ENCODE assay signal across 13 cellular contexts in genomic region chr1:156582388-156583022, GRCh38. TPM values are rescaled to one million over a fixed set of nuclear protein-coding genes. Genes with fewer than 3 reads are reported as not detected.
DNase-seq lines count a peak whose midpoint lies in the region; ATAC-seq and FAIRE-seq lines count a peak whose summit lies in the region.
"Had no signal": no experiment of that assay in that cellular context is flagged by ENCODE, and none has a peak within 500 bp of the region (broad histone marks: within the 10 kb centered on the region; RNA-seq: fewer than 3 reads in every experiment).

No MANE protein-coding gene starts in this region.

- POLR2A ChIA-PET in CD8-positive, alpha-beta memory T cell (lab: Charles Lee): interaction anchor here (1.1 to 1.9 kb wide), 3 partner anchors 26 to 102 kb away, joined by 3 to 15 read pairs (median 8); partner anchors contain the start of gene MEF2D

- DNase-seq in CD8-positive, alpha-beta memory T cell: peak in 1 of 5 donors; percentile 41
- DNase-seq in GM19239 (ENCODE audit: insufficient read length, low spot score) (peak; percentile 35), naive B cell (peak; percentile 41), SK-N-DZ (ENCODE audit: low spot score) (no peak), EL (no peak), NCI-H1105 treated with DMSO at 0.1 percent for 48 hours (lab: John Stamatoyannopoulos, UW) (no peak)
- DNase-seq in activated CD8-positive, alpha-beta memory T cell treated with anti-CD3 and anti-CD28 coated beads, Interleukin-2, amount 10 ng/mL, durations not matched to agents 7 days and 5 days: peak; percentile 66
- DNase-seq: left ventricle myocardium inferior, RPMI8226 had no signal

- peaks cover 0 to 17% (median 1%) of the 10 kb centered on the region in 3 donors for H3K36me3 Mint-ChIP-seq in CD8-positive, alpha-beta memory T cell
- H3K36me3 Mint-ChIP-seq in activated CD8-positive, alpha-beta memory T cell treated with anti-CD3 and anti-CD28 coated beads, Interleukin-2, amount 10 ng/mL, durations not matched to agents 7 days and 5 days: no peaks in the 10 kb centered on the region
- no peaks in the 10 kb centered on the region for H3K36me3 Mint-ChIP-seq in naive B cell

- no peaks in the 10 kb centered on the region for H3K9me3 ChIP-seq in CD8-positive, alpha-beta memory T cell (ENCODE audit: low read length)
- H3K9me3 ChIP-seq: left ventricle myocardium inferior had no signal

- peaks cover 0 to 3% of the 10 kb centered on the region in 2 donors for H3K27me3 Mint-ChIP-seq in CD8-positive, alpha-beta memory T cell
- H3K27me3 Mint-ChIP-seq in activated CD8-positive, alpha-beta memory T cell treated with anti-CD3 and anti-CD28 coated beads, Interleukin-2, amount 10 ng/mL, durations not matched to agents 7 days and 5 days: no peaks in the 10 kb centered on the region
- H3K27me3 Mint-ChIP-seq in naive B cell: no peaks in the 10 kb centered on the region

- peak overlapping the region; percentile 90 to 98 (median 97) for H3K27ac Mint-ChIP-seq in CD8-positive, alpha-beta memory T cell
- peak overlapping the region; percentile 94 for H3K27ac Mint-ChIP-seq in activated CD8-positive, alpha-beta memory T cell treated with anti-CD3 and anti-CD28 coated beads, Interleukin-2, amount 10 ng/mL, durations not matched to agents 7 days and 5 days
- peak overlapping the region; percentile 87 to 99 (median 97) for H3K27ac Mint-ChIP-seq in naive B cell

- peaks cover 30% of the 10 kb centered on the region for H3K4me1 ChIP-seq in CD8-positive, alpha-beta memory T cell (ENCODE audit: insufficient read depth, low read length)

- H3K9me3 Mint-ChIP-seq in CD8-positive, alpha-beta memory T cell: no peaks in the 10 kb centered on the region
- no peaks in the 10 kb centered on the region for H3K9me3 Mint-ChIP-seq in activated CD8-positive, alpha-beta memory T cell treated with anti-CD3 and anti-CD28 coated beads, Interleukin-2, amount 10 ng/mL, durations not matched to agents 7 days and 5 days (ENCODE audit: low read depth)
- no peaks in the 10 kb centered on the region for H3K9me3 Mint-ChIP-seq in naive B cell

- H3K4me3 Mint-ChIP-seq in CD8-positive, alpha-beta memory T cell: peak overlapping the region; percentile 90 to 97 (median 94)
- H3K4me3 Mint-ChIP-seq in activated CD8-positive, alpha-beta memory T cell treated with anti-CD3 and anti-CD28 coated beads, Interleukin-2, amount 10 ng/mL, durations not matched to agents 7 days and 5 days: peak overlapping the region; percentile 82
- H3K4me3 Mint-ChIP-seq in naive B cell: peak overlapping the region; percentile 80 to 99 (median 96)

- H3K27me3 ChIP-seq in CD8-positive, alpha-beta memory T cell (ENCODE audit: insufficient read depth, low read length, poor library complexity, severe bottlenecking): no peaks in the 10 kb centered on the region

- H3K4me1 Mint-ChIP-seq in CD8-positive, alpha-beta memory T cell: peaks cover 27 to 38% (median 33%) of the 10 kb centered on the region in 3 donors
- H3K4me1 Mint-ChIP-seq in activated CD8-positive, alpha-beta memory T cell treated with anti-CD3 and anti-CD28 coated beads, Interleukin-2, amount 10 ng/mL, durations not matched to agents 7 days and 5 days: peaks cover 22% of the 10 kb centered on the region
- peaks cover 37 to 48% (median 38%) of the 10 kb centered on the region in 3 donors for H3K4me1 Mint-ChIP-seq in naive B cell

- FAIRE-seq in GM19239 (lab: Jason Lieb, UNC): no peak

- peak overlapping the region; percentile 55 for H3K4me3 ChIP-seq in CD8-positive, alpha-beta memory T cell (ENCODE audit: low read length)
- H3K4me3 ChIP-seq: left ventricle myocardium inferior had no signal

- H3K36me3 ChIP-seq in CD8-positive, alpha-beta memory T cell (ENCODE audit: insufficient read depth, low read length): no peaks in the 10 kb centered on the region
- H3K36me3 ChIP-seq: left ventricle myocardium inferior had no signal

- peak overlapping the region; percentile 38 for H3K27ac ChIP-seq in CD8-positive, alpha-beta memory T cell (ENCODE audit: low read depth, low read length)
- H3K27ac ChIP-seq: left ventricle myocardium inferior had no signal

- ATAC-seq in activated CD8-positive, alpha-beta memory T cell treated with anti-CD3 and anti-CD28 coated beads, Interleukin-2, amount 10 ng/mL, durations not matched to agents 7 days and 5 days: peak; percentile 66
- ATAC-seq in naive B cell (ENCODE audit: low read depth in 2 of 2) (peak; percentile 62 to 63), GM21825 (IDR thresholded peaks at IDR 0.05; ENCODE audit: unreplicated experiment) (no peak)

- CTCF ChIA-PET in CD8-positive, alpha-beta memory T cell (lab: Charles Lee): interaction anchor here (0.8 to 3.4 kb wide), 15 partner anchors 8 to 197 kb away, joined by 3 to 23 read pairs (median 4); partner anchors contain the start of genes MEF2D and NAXE
- CTCF ChIA-PET in activated CD8-positive, alpha-beta memory T cell treated with anti-CD3 and anti-CD28 coated beads, Interleukin-2, amount 10 ng/mL, durations not matched to agents 7 days and 5 days (lab: Charles Lee): interaction anchor here (1.0 to 3.5 kb wide), 23 partner anchors 9 to 197 kb away, joined by 3 to 38 read pairs (median 6); partner anchors contain the start of genes GPATCH4, IQGAP3, MEF2D and NAXE

RNA-seq across cellular contexts. Expression of gene TTC24, which starts 3.0 kb away (rescaled TPM):
- total RNA-seq in CD8-positive, alpha-beta memory T cell: 1 to 10 TPM; 7.3 to 7.4 TPM
- 2.3 TPM for polyA plus RNA-seq in CD8-positive, alpha-beta memory T cell
- total RNA-seq in activated CD8-positive, alpha-beta memory T cell treated with anti-CD3 and anti-CD28 coated beads, Interleukin-2, amount 10 ng/mL, durations not matched to agents 7 days and 5 days: 10 to 100 TPM; 12.6 to 16.9 TPM
- 1 to 10 TPM in 5 of 6 donors, not detected in 1; 2.4 to 4.5 (median 3.2) TPM for polyA plus RNA-seq in naive B cell (ENCODE audit: low read depth in 6 of 6)
- polyA plus RNA-seq in SK-N-DZ (2014; cell fraction: cytosol; rRNA removed): 0.44 TPM in 1 of 2 replicates, not detected in the other
- 0.15 and 0.95 TPM in 2 replicates for polyA plus RNA-seq in SK-N-DZ (2014; cell fraction: nucleus; rRNA removed)
- total RNA-seq: glomerular endothelial cell, left ventricle myocardium inferior, LHCN-M2, osteocyte had no signal

RNA-seq across cellular contexts. Expression of gene NAXE, which starts 9.1 kb away (rescaled TPM):
- 10 to 100 TPM; 63.0 to 69.1 TPM for total RNA-seq in CD8-positive, alpha-beta memory T cell
- polyA plus RNA-seq in CD8-positive, alpha-beta memory T cell: 113 TPM
- total RNA-seq in activated CD8-positive, alpha-beta memory T cell treated with anti-CD3 and anti-CD28 coated beads, Interleukin-2, amount 10 ng/mL, durations not matched to agents 7 days and 5 days: 10 to 100 TPM; 62.7 to 66.6 TPM
- 100 to 1,000 TPM in 5 of 6 donors, 10 to 100 TPM in 1; 97.6 to 177 (median 110) TPM for polyA plus RNA-seq in naive B cell (ENCODE audit: low read depth in 6 of 6)
- polyA plus RNA-seq in SK-N-DZ (2014; cell fraction: cytosol; rRNA removed): 86.4 and 99.9 TPM in 2 replicates
- polyA plus RNA-seq in SK-N-DZ (2014; cell fraction: nucleus; rRNA removed): 46.6 and 66.0 TPM in 2 replicates

RNA-seq across cellular contexts. Expression of gene IQGAP3, which starts 10.1 kb away (rescaled TPM):
- 1 to 10 TPM; 4.4 to 4.7 TPM for total RNA-seq in CD8-positive, alpha-beta memory T cell
- not detected for polyA plus RNA-seq in CD8-positive, alpha-beta memory T cell
- total RNA-seq in activated CD8-positive, alpha-beta memory T cell treated with anti-CD3 and anti-CD28 coated beads, Interleukin-2, amount 10 ng/mL, durations not matched to agents 7 days and 5 days: 10 to 100 TPM; 24.3 to 31.3 TPM
- not detected for polyA plus RNA-seq in naive B cell (ENCODE audit: low read depth in 6 of 6)
- polyA plus RNA-seq in SK-N-DZ (2014; cell fraction: cytosol; rRNA removed): 21.6 and 24.0 TPM in 2 replicates
- 110 and 166 TPM in 2 replicates for polyA plus RNA-seq in SK-N-DZ (2014; cell fraction: nucleus; rRNA removed)

RNA-seq across cellular contexts. Expression of gene GPATCH4, which starts 18.8 kb away (rescaled TPM):
- 100 to 1,000 TPM; 123 to 131 TPM for total RNA-seq in CD8-positive, alpha-beta memory T cell
- polyA plus RNA-seq in CD8-positive, alpha-beta memory T cell: 58.7 TPM
- 10 to 100 TPM; 40.5 to 50.9 TPM for total RNA-seq in activated CD8-positive, alpha-beta memory T cell treated with anti-CD3 and anti-CD28 coated beads, Interleukin-2, amount 10 ng/mL, durations not matched to agents 7 days and 5 days
- 10 to 100 TPM; 16.6 to 47.9 (median 28.7) TPM for polyA plus RNA-seq in naive B cell (ENCODE audit: low read depth in 6 of 6)
- 23.0 and 26.2 TPM in 2 replicates for polyA plus RNA-seq in SK-N-DZ (2014; cell fraction: cytosol; rRNA removed)
- polyA plus RNA-seq in SK-N-DZ (2014; cell fraction: nucleus; rRNA removed): 37.6 and 44.8 TPM in 2 replicates

RNA-seq across cellular contexts. Expression of gene HAPLN2, which starts 36.7 kb away (rescaled TPM):
- total RNA-seq in CD8-positive, alpha-beta memory T cell: not detected
- polyA plus RNA-seq in CD8-positive, alpha-beta memory T cell: not detected
- not detected for total RNA-seq in activated CD8-positive, alpha-beta memory T cell treated with anti-CD3 and anti-CD28 coated beads, Interleukin-2, amount 10 ng/mL, durations not matched to agents 7 days and 5 days
- polyA plus RNA-seq in naive B cell (ENCODE audit: low read depth in 6 of 6): not detected
- polyA plus RNA-seq in SK-N-DZ (2014; cell fraction: cytosol; rRNA removed): not detected in 2 replicates
- 1.5 and 2.5 TPM in 2 replicates for polyA plus RNA-seq in SK-N-DZ (2014; cell fraction: nucleus; rRNA removed)
- total RNA-seq: glomerular endothelial cell, LHCN-M2 had no signal

Comparison
In these comparisons a context has a peak if more than half of its experiments do, and no peak if none do; other contexts are left out.
1. DNase-seq: peak in GM19239 (single experiment), activated CD8-positive, alpha-beta memory T cell treated with anti-CD3 and anti-CD28 coated beads, Interleukin-2, amount 10 ng/mL, durations not matched to agents 7 days and 5 days (single experiment) and naive B cell (single experiment); none in SK-N-DZ (single experiment), EL (single experiment) and NCI-H1105 treated with DMSO at 0.1 percent for 48 hours (single experiment).
2. RNA of gene IQGAP3, which starts 10.1 kb away (total RNA-seq): 24.3 to 31.3 TPM in activated CD8-positive, alpha-beta memory T cell treated with anti-CD3 and anti-CD28 coated beads, Interleukin-2, amount 10 ng/mL, durations not matched to agents 7 days and 5 days; 4.4 to 4.7 TPM in CD8-positive, alpha-beta memory T cell; every median in the first group is over 4 times any median in the second.
3. Peak in every context shown above with its lines, with median percentiles within 50 percentile points of each other: H3K27ac Mint-ChIP-seq and H3K4me3 Mint-ChIP-seq.